ENCODE assay signal across 1 cellular context in the genomic region with DNA sequence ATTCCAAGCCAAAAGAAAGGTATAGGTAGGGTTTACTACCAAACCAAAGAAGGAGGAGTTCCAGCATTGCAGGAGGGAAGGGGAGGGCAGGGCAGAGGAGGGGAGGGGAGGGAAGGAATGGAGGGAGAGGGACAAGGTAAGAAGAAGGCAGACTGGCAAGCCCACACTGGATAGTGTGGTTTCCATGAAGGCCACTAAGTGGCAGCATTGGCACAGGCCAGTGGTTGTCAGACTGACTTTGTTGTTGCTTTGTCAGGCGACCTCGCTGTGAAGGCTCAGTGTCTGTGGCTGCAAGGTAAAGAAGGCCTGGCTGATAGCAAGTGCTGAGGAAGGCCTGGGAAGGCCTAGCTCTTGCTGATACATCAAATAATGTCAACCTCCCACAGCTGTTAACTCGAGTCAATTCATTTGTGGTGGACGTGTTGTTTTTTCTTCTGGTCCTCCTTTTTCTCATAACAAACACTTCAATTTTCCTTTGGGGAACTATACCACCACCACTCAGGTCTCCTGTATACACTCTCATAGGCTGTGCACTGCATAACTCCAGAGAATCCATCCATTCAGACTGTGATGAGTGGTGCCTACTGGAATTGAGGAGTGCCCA.
TF ChIP-seq lines count a peak whose summit lies in the region.

No MANE protein-coding gene starts in this region.

TF ChIP-seq in H1, 55 proteins besides CTCF, POLR2A, EP300 and RAD21:
- TF ChIP-seq ASH2L (IDR thresholded peaks at IDR 0.05; ENCODE audit: low read length) (no peak), CREB1 (IDR thresholded peaks at IDR 0.05) (no peak), BRCA1 (IDR thresholded peaks at IDR 0.05; ENCODE audit: low read depth, low read length) (no peak), EZH2 (IDR thresholded peaks at IDR 0.05; ENCODE audit: low read depth, low read length, severe bottlenecking) (no peak), HDAC6 (IDR thresholded peaks at IDR 0.05; ENCODE audit: low read depth, low read length) (no peak), CEBPB (IDR thresholded peaks at IDR 0.05; ENCODE audit: low read depth, low read length) (no peak), CBX8 (IDR thresholded peaks at IDR 0.05; ENCODE audit: borderline replicate concordance, low read depth, low read length) (no peak), CHD1 (IDR thresholded peaks at IDR 0.05; ENCODE audit: low read depth, low read length) (no peak), EGR1 (IDR thresholded peaks at IDR 0.05; ENCODE audit: borderline replicate concordance, low read depth, low read length) (no peak), TEAD4 (IDR thresholded peaks at IDR 0.05; ENCODE audit: low read depth, low read length) (no peak), FOSL1 (IDR thresholded peaks at IDR 0.05; ENCODE audit: insufficient read depth, low read depth, low read length) (no peak), KDM4A (IDR thresholded peaks at IDR 0.05; ENCODE audit: low read depth, low read length, severe bottlenecking) (no peak), JUN (IDR thresholded peaks at IDR 0.05; ENCODE audit: low read depth, low read length) (no peak), BACH1 (IDR thresholded peaks at IDR 0.05; ENCODE audit: low read length) (no peak), SIRT6 (IDR thresholded peaks at IDR 0.05; ENCODE audit: low read length) (no peak), RBBP5 (IDR thresholded peaks at IDR 0.05; ENCODE audit: borderline replicate concordance, low read depth, low read length) (no peak), NRF1 (IDR thresholded peaks at IDR 0.05; ENCODE audit: low read depth, low read length) (no peak), TBP (IDR thresholded peaks at IDR 0.05; ENCODE audit: low read depth, low read length) (no peak)
- TF ChIP-seq, protein P1, sequence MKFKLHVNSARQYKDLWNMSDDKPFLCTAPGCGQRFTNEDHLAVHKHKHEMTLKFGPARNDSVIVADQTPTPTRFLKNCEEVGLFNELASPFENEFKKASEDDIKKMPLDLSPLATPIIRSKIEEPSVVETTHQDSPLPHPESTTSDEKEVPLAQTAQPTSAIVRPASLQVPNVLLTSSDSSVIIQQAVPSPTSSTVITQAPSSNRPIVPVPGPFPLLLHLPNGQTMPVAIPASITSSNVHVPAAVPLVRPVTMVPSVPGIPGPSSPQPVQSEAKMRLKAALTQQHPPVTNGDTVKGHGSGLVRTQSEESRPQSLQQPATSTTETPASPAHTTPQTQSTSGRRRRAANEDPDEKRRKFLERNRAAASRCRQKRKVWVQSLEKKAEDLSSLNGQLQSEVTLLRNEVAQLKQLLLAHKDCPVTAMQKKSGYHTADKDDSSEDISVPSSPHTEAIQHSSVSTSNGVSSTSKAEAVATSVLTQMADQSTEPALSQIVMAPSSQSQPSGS (IDR thresholded peaks at IDR 0.05; ENCODE audit: low read length): no peak
